In the genomic region with DNA sequence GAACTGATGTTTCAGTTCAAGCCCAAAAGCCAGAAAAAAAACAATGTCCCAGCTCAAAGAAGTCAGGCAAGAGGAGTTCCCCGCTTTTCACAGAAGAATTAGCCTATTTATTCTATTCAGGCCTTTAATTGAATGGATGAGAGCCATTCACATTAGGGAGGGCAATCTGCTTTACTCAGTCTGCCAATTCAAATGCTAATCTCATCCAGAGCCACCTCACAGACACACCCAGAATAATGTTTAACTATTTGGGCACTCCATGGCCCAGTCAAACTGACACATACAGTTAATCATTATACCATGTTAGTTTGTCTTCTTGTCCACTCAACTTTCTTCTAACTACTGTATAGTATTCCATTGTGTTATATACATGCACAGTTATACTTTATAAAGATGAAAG, we compare ENCODE assay signal across 39 cellular contexts. TPM values are rescaled to one million over a fixed set of nuclear protein-coding genes. Genes with fewer than 3 reads are reported as not detected.
A peak's percentile ranks its signal among the peaks of the same experiment; 100 is the strongest.
DNase-seq lines count a peak whose midpoint lies in the region; ATAC-seq, FAIRE-seq and TF ChIP-seq lines count a peak whose summit lies in the region.
"Had no signal": no experiment of that assay in that cellular context is flagged by ENCODE, and none has a peak within 500 bp of the region (broad histone marks: within the 10 kb centered on the region; RNA-seq: fewer than 3 reads in every experiment).

No MANE protein-coding gene starts in this region.

- DNase-seq in HepG2 (ENCODE audit: low spot score) (peak; percentile 15), right lobe of liver (no peak), HT-29 (ENCODE audit: low spot score) (peak; percentile 51), NCI-H1694 (lab: John Stamatoyannopoulos, UW) (no peak), dermis blood vessel endothelial cell (no peak)
- DNase-seq in activated T-cell treated with anti-CD3 and anti-CD28 coated beads, Interleukin-2, amount 50 U/mL, for 72 hours, result no peak
- DNase-seq: 8988T; activated CD4-positive, alpha-beta T cell treated with anti-CD3 and anti-CD28 coated beads, Interleukin-2, amount 10 ng/mL, durations not matched to agents 7 days and 5 days; activated gamma-delta T cell; activated naive CD8-positive, alpha-beta T cell treated with anti-CD3 and anti-CD28 coated beads for 36 hours; activated T-cell treated with anti-CD3 and anti-CD28 coated beads, Interleukin-2, amount 50 U/mL, for 1 hour; aorta; CD4-positive, CD25-positive, alpha-beta regulatory T cell; effector memory CD8-positive, alpha-beta T cell; EL; hippocampal formation; immature natural killer cell; Karpas-422; NCI-H1436; NCI-H345; NCI-H748 treated with DMSO at 0.1 percent for 48 hours; pancreas; retina; SJCRH30; stimulated activated naive B cell treated with anti-CD40 and anti-IgM and Interleukin-4, amounts not matched to agents 10 μg/mL and 1 μg/mL and 100 μg/mL, for 72 hours; SW 1271; T1000 had no signal

- no peaks in the 10 kb centered on the region for H3K27me3 Mint-ChIP-seq in activated T-cell treated with anti-CD3 and anti-CD28 coated beads, Interleukin-2, amount 50 U/mL, for 72 hours (ENCODE audit: low read depth)
- H3K27me3 Mint-ChIP-seq: activated CD4-positive, alpha-beta T cell treated with anti-CD3 and anti-CD28 coated beads, Interleukin-2, amount 10 ng/mL, durations not matched to agents 7 days and 5 days; activated naive CD8-positive, alpha-beta T cell treated with anti-CD3 and anti-CD28 coated beads for 36 hours; memory B cell; stimulated activated naive B cell treated with anti-CD40 and anti-IgM and Interleukin-4, amounts not matched to agents 10 μg/mL and 1 μg/mL and 100 μg/mL, for 72 hours had no signal

- POLR2A ChIA-PET in HepG2 (lab: Yijun Ruan, JAX), result no interaction called here

- TF ChIP-seq RAD21 in HepG2 (CRISPR knock-in tag; IDR thresholded peaks at IDR 0.05), result no peak

- in situ Hi-C loops in HepG2 (cut with HindIII; ENCODE audit: extremely low pct_ligation_motif_present, low pct_unique_long_range_greater_than_20kb), result no loop called here

- no peaks in the 10 kb centered on the region for H3K4me1 Mint-ChIP-seq in activated T-cell treated with anti-CD3 and anti-CD28 coated beads, Interleukin-2, amount 50 U/mL, for 72 hours (ENCODE audit: low read depth)
- H3K4me1 Mint-ChIP-seq: activated CD4-positive, alpha-beta T cell treated with anti-CD3 and anti-CD28 coated beads, Interleukin-2, amount 10 ng/mL, durations not matched to agents 7 days and 5 days; activated naive CD8-positive, alpha-beta T cell treated with anti-CD3 and anti-CD28 coated beads for 36 hours; CD4-positive, CD25-positive, alpha-beta regulatory T cell; immature natural killer cell; memory B cell; stimulated activated naive B cell treated with anti-CD40 and anti-IgM and Interleukin-4, amounts not matched to agents 10 μg/mL and 1 μg/mL and 100 μg/mL, for 72 hours had no signal

- no peak overlapping the region for H3K27ac Mint-ChIP-seq in activated T-cell treated with anti-CD3 and anti-CD28 coated beads, Interleukin-2, amount 50 U/mL, for 72 hours
- H3K27ac Mint-ChIP-seq: activated CD4-positive, alpha-beta T cell treated with anti-CD3 and anti-CD28 coated beads, Interleukin-2, amount 10 ng/mL, durations not matched to agents 7 days and 5 days; activated naive CD8-positive, alpha-beta T cell treated with anti-CD3 and anti-CD28 coated beads for 36 hours; CD4-positive, CD25-positive, alpha-beta regulatory T cell; effector memory CD8-positive, alpha-beta T cell; immature natural killer cell; memory B cell; stimulated activated naive B cell treated with anti-CD40 and anti-IgM and Interleukin-4, amounts not matched to agents 10 μg/mL and 1 μg/mL and 100 μg/mL, for 72 hours had no signal

- intact Hi-C loops in HepG2 (cut with micrococcal nuclease; ENCODE audit: unreplicated experiment) (no loop called here), right lobe of liver (cut with DNase I) (no loop called here)

- H3K4me3 ChIP-seq in HepG2 (replicated peaks in 1 of 3; ENCODE audit: insufficient read depth in 1 of 3, low read depth in 2 of 3, low read length in 3 of 3) (no peak overlapping the region), right lobe of liver (no peak overlapping the region), iPS-15b (ENCODE audit: low read depth, low read length) (peak overlapping the region; percentile 10)
- H3K4me3 ChIP-seq: coronary artery, pancreas, SJCRH30, skin epidermis had no signal

- no peak overlapping the region for H3K4me2 ChIP-seq in HepG2 (ENCODE audit: low read depth, low read length)

- no peaks in the 10 kb centered on the region for H3K36me3 Mint-ChIP-seq in activated T-cell treated with anti-CD3 and anti-CD28 coated beads, Interleukin-2, amount 50 U/mL, for 72 hours (ENCODE audit: insufficient read depth in 2 of 2)
- H3K36me3 Mint-ChIP-seq: activated naive CD8-positive, alpha-beta T cell treated with anti-CD3 and anti-CD28 coated beads for 36 hours; CD4-positive, CD25-positive, alpha-beta regulatory T cell; immature natural killer cell; memory B cell; stimulated activated naive B cell treated with anti-CD40 and anti-IgM and Interleukin-4, amounts not matched to agents 10 μg/mL and 1 μg/mL and 100 μg/mL, for 72 hours had no signal

- H3K4me1 ChIP-seq in HepG2 (ENCODE audit: insufficient read depth, low read length), result peaks cover 44% of the 10 kb centered on the region
- no peaks in the 10 kb centered on the region for H3K4me1 ChIP-seq in right lobe of liver
- H3K4me1 ChIP-seq in iPS-15b (ENCODE audit: control insufficient read depth, insufficient read depth, low read length), result peaks cover 10% of the 10 kb centered on the region
- H3K4me1 ChIP-seq: pancreas, SJCRH30 had no signal

- H3K9me3 ChIP-seq in HepG2 (ENCODE audit: low read length) (no peaks in the 10 kb centered on the region), right lobe of liver (no peaks in the 10 kb centered on the region), iPS-15b (ENCODE audit: control insufficient read depth, insufficient read depth, low read length) (no peaks in the 10 kb centered on the region)
- H3K9me3 ChIP-seq: pancreas, SJCRH30 had no signal

- H3K27ac ChIP-seq in HepG2 (ENCODE audit: extremely low read length, insufficient read depth, low read length) (no peak overlapping the region), right lobe of liver (no peak overlapping the region)
- H3K27ac ChIP-seq: coronary artery, pancreas, SJCRH30, skin epidermis had no signal

- TF ChIP-seq POLR2A in HepG2 (IDR thresholded peaks at IDR 0.05; ENCODE audit: insufficient read depth in 1 of 2, low read depth in 2 of 2, low read length in 2 of 2) (no peak), right lobe of liver (IDR thresholded peaks at IDR 0.05) (no peak)

- H4K20me1 ChIP-seq in HepG2 (ENCODE audit: insufficient read depth, low read length), result no peaks in the 10 kb centered on the region

- H3K4me3 Mint-ChIP-seq in activated T-cell treated with anti-CD3 and anti-CD28 coated beads, Interleukin-2, amount 50 U/mL, for 72 hours, result no peak overlapping the region
- H3K4me3 Mint-ChIP-seq: activated CD4-positive, alpha-beta T cell treated with anti-CD3 and anti-CD28 coated beads, Interleukin-2, amount 10 ng/mL, durations not matched to agents 7 days and 5 days; activated naive CD8-positive, alpha-beta T cell treated with anti-CD3 and anti-CD28 coated beads for 36 hours; CD4-positive, CD25-positive, alpha-beta regulatory T cell; effector memory CD8-positive, alpha-beta T cell; immature natural killer cell; memory B cell; stimulated activated naive B cell treated with anti-CD40 and anti-IgM and Interleukin-4, amounts not matched to agents 10 μg/mL and 1 μg/mL and 100 μg/mL, for 72 hours had no signal

- no peak overlapping the region for H3K9ac ChIP-seq in HepG2 (ENCODE audit: insufficient read depth, low read depth, low read length)
- H3K9ac ChIP-seq in iPS-15b (ENCODE audit: low read depth, low read length), result no peak overlapping the region

- H2AFZ ChIP-seq in HepG2 (ENCODE audit: low read length), result no peak overlapping the region

- H3K36me3 ChIP-seq in HepG2 (replicated peaks in 1 of 2; ENCODE audit: control insufficient read depth in 1 of 2, insufficient read depth in 2 of 2, low read length in 2 of 2) (peaks cover 0 to 4% of the 10 kb centered on the region in 2 experiments; a peak in 1 of 5 replicates), right lobe of liver (no peaks in the 10 kb centered on the region), iPS-15b (ENCODE audit: control insufficient read depth, insufficient read depth, low read length) (no peaks in the 10 kb centered on the region)
- H3K36me3 ChIP-seq: pancreas, SJCRH30 had no signal

- WGBS in HepG2 (ENCODE audit: low lambda C conversion rate), result 79% methylated on average over 1 of the region's 1 CpG
- WGBS in right lobe of liver (ENCODE audit: insufficient coverage, low coverage, low lambda C conversion rate, missing lambda C conversion rate), result no CpG with 5 or more reads among the region's 1 CpG

- H3K79me2 ChIP-seq in HepG2 (ENCODE audit: insufficient read depth, low read length), result no peaks in the 10 kb centered on the region

- no peaks in the 10 kb centered on the region for H3K27me3 ChIP-seq in HepG2 (ENCODE audit: control insufficient read depth in 1 of 2, insufficient read depth in 2 of 2, low read length in 2 of 2)
- no peaks in the 10 kb centered on the region for H3K27me3 ChIP-seq in right lobe of liver
- H3K27me3 ChIP-seq in iPS-15b (ENCODE audit: control insufficient read depth, insufficient read depth, low read length), result peaks cover under 1% of the 10 kb centered on the region
- H3K27me3 ChIP-seq: pancreas had no signal

- H3K9me3 Mint-ChIP-seq in activated T-cell treated with anti-CD3 and anti-CD28 coated beads, Interleukin-2, amount 50 U/mL, for 72 hours, result peaks cover 0 to 2% of the 10 kb centered on the region in 2 donors
- H3K9me3 Mint-ChIP-seq: activated CD4-positive, alpha-beta T cell treated with anti-CD3 and anti-CD28 coated beads, Interleukin-2, amount 10 ng/mL, durations not matched to agents 7 days and 5 days; activated naive CD8-positive, alpha-beta T cell treated with anti-CD3 and anti-CD28 coated beads for 36 hours; effector memory CD8-positive, alpha-beta T cell had no signal

- TF ChIP-seq CTCF in HepG2 (CRISPR knock-in tag; IDR thresholded peaks at IDR 0.05), result no peak
- TF ChIP-seq CTCF in right lobe of liver (IDR thresholded peaks at IDR 0.05), result no peak

- no peak for FAIRE-seq in HepG2 (lab: Jason Lieb, UNC)
- FAIRE-seq: GM12891, H54, pancreas had no signal

- no TSS peak for BruUV-seq in HepG2 (replicated peaks; lab: Mats Ljungman, UMichigan)

- TF ChIP-seq EP300 in HepG2 (IDR thresholded peaks at IDR 0.05; ENCODE audit: low read depth in 2 of 2, low read length in 2 of 2), result no peak
- no peak for TF ChIP-seq EP300 in HepG2 (CRISPR knock-in tag; IDR thresholded peaks at IDR 0.05; ENCODE audit: borderline replicate concordance)

- CTCF ChIA-PET in HepG2 (lab: Yijun Ruan, JAX; ENCODE audit: low intra/inter-chr PET ratio, low total read pairs), result no interaction called here

- ATAC-seq in HepG2 (peak; percentile 12; the same call in 1 of the 3 replicates), right lobe of liver (no peak), GM18502 (IDR thresholded peaks at IDR 0.05; ENCODE audit: poor library complexity, unreplicated experiment) (no peak)
- no peak for ATAC-seq in activated T-cell treated with anti-CD3 and anti-CD28 coated beads, Interleukin-2, amount 50 U/mL, for 72 hours (replicated peaks in 1 of 2)
- ATAC-seq: effector memory CD8-positive, alpha-beta T cell; left lobe of liver; pancreas; stimulated activated naive B cell treated with anti-CD40 and anti-IgM and Interleukin-4, amounts not matched to agents 10 μg/mL and 1 μg/mL and 100 μg/mL, for 72 hours had no signal

RNA-seq across cellular contexts. Expression of gene NPSR1, which starts 2.6 kb away (rescaled TPM):
- total RNA-seq in HepG2 (2016; rRNA removed; fragmentation: Illumina TruSeq; extraction: Trizol) (not detected in 2 replicates), right lobe of liver (not detected), dermis blood vessel endothelial cell (not detected in 2 replicates)
- total RNA-seq in HepG2 (2016; cell fraction: cytosol; rRNA removed; fragmentation: Illumina TruSeq; extraction: Trizol; ENCODE audit: low read depth), result not detected in 2 replicates
- total RNA-seq in HepG2 (2016; cell fraction: insoluble cytoplasmic fraction; rRNA removed; fragmentation: Illumina TruSeq; extraction: Trizol), result not detected in 2 replicates
- total RNA-seq in HepG2 (2016; cell fraction: membrane; rRNA removed; fragmentation: Illumina TruSeq; extraction: Trizol), result not detected in 2 replicates
- not detected in 2 replicates for total RNA-seq in HepG2 (2016; cell fraction: nucleus; rRNA removed; fragmentation: Illumina TruSeq; extraction: Trizol)
- not detected in 2 replicates for polyA plus RNA-seq in HepG2 (2011; rRNA removed)
- not detected in 2 replicates for polyA plus RNA-seq in HepG2 (2011; cell fraction: cytosol; rRNA removed)
- not detected in 2 replicates for polyA plus RNA-seq in HepG2 (2011; cell fraction: nucleus; rRNA removed)
- polyA plus RNA-seq in HepG2 (2012), result not detected in 2 replicates
- not detected in 2 replicates for polyA plus RNA-seq in HepG2 (2016; cell fraction: cytosol; fragmentation: Illumina TruSeq; extraction: Trizol; ENCODE audit: low read depth)
- polyA plus RNA-seq in HepG2 (2016; cell fraction: insoluble cytoplasmic fraction; fragmentation: Illumina TruSeq; extraction: Trizol; ENCODE audit: low read depth), result not detected in 2 replicates
- polyA plus RNA-seq in HepG2 (2016; cell fraction: membrane; fragmentation: Illumina TruSeq; extraction: Trizol; ENCODE audit: low read depth), result not detected in 2 replicates
- polyA plus RNA-seq in HepG2 (2016; cell fraction: nucleus; fragmentation: Illumina TruSeq; extraction: Trizol; ENCODE audit: insufficient read depth, low read depth), result not detected in 2 replicates
- not detected in 2 replicates for polyA minus RNA-seq in HepG2 (2011; rRNA and poly(A)+ RNA removed; ENCODE audit: low replicate concordance)
- polyA minus RNA-seq in HepG2 (2011; cell fraction: cytosol; rRNA and poly(A)+ RNA removed), result not detected in 2 replicates
- not detected in 2 replicates for polyA minus RNA-seq in HepG2 (2011; cell fraction: nucleus; rRNA and poly(A)+ RNA removed)
- total RNA-seq in HT-29 (2014; rRNA removed; shearing (Covaris generic)), result 2.2 and 3.0 TPM in 2 replicates
- total RNA-seq in activated T-cell treated with anti-CD3 and anti-CD28 coated beads, Interleukin-2, amount 50 U/mL, for 72 hours, result not detected
- total RNA-seq: activated CD4-positive, alpha-beta T cell treated with anti-CD3 and anti-CD28 coated beads, Interleukin-2, amount 10 ng/mL, durations not matched to agents 7 days and 5 days; activated naive CD8-positive, alpha-beta T cell treated with anti-CD3 and anti-CD28 coated beads for 36 hours; aorta; CD4-positive, CD25-positive, alpha-beta regulatory T cell; epithelial cell of proximal tubule; left lobe of liver; pancreas; RPMI7951; SJCRH30 had no signal
- polyA plus RNA-seq: aorta; CD4-positive, CD25-positive, alpha-beta regulatory T cell; immature natural killer cell; neural cell; pancreas; urinary bladder had no signal

Comparison
In these comparisons a context has a peak if more than half of its experiments do, and no peak if none do; other contexts are left out.
1. DNase-seq: peak in HepG2 (single experiment) and HT-29 (single experiment); none in right lobe of liver (0 of 3), activated T-cell treated with anti-CD3 and anti-CD28 coated beads, Interleukin-2, amount 50 U/mL, for 72 hours (0 of 2), NCI-H1694 (single experiment) and dermis blood vessel endothelial cell (single experiment).